Comparison of ENCODE assay signal across 1 cellular context in genomic region chr17:81381632-81382577, GRCh38.
TF ChIP-seq lines count a peak whose summit lies in the region.

No MANE protein-coding gene starts in this region.

TF ChIP-seq in HepG2, 621 proteins besides CTCF, POLR2A, EP300 and RAD21 (continued from another document):
- TF ChIP-seq, protein P1, sequence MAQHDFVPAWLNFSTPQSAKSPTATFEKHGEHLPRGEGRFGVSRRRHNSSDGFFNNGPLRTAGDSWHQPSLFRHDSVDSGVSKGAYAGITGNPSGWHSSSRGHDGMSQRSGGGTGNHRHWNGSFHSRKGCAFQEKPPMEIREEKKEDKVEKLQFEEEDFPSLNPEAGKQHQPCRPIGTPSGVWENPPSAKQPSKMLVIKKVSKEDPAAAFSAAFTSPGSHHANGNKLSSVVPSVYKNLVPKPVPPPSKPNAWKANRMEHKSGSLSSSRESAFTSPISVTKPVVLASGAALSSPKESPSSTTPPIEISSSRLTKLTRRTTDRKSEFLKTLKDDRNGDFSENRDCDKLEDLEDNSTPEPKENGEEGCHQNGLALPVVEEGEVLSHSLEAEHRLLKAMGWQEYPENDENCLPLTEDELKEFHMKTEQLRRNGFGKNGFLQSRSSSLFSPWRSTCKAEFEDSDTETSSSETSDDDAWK (CRISPR knock-in tag; IDR thresholded peaks at IDR 0.05) = no peak
- no peak for TF ChIP-seq ZNF251 (CRISPR knock-in tag; IDR thresholded peaks at IDR 0.05)
